18 cellular contexts compared by ENCODE assay signal in genomic region chr13:35780613-35781012, GRCh38.
"Had no signal": no experiment of that assay in that cellular context is flagged by ENCODE, and none has a peak within 500 bp of the region (broad histone marks: within the 10 kb centered on the region; RNA-seq: fewer than 3 reads in every experiment).

No MANE protein-coding gene starts in this region.

- H3K36me3 ChIP-seq: lower lobe of right lung, neutrophil, right atrium auricular region, stomach, tibial artery had no signal

- H3K9me3 ChIP-seq: lower lobe of right lung, neutrophil, right atrium auricular region, stomach, tibial artery had no signal

- H3K4me3 ChIP-seq: dorsolateral prefrontal cortex, lower lobe of right lung, right atrium auricular region, stomach, tibial artery had no signal

- H3K9me3 Mint-ChIP-seq: neural crest cell had no signal

- H3K36me3 Mint-ChIP-seq: natural killer cell; stimulated activated effector memory CD8-positive, alpha-beta T cell treated with anti-CD3 and anti-CD28 coated beads, Interleukin-12 subunit alpha, Interleukin-12 subunit beta, amount 100 ng/mL, for 72 hours; type B pancreatic cell had no signal

- H3K4me3 Mint-ChIP-seq: natural killer cell; neural crest cell; stimulated activated effector memory CD8-positive, alpha-beta T cell treated with anti-CD3 and anti-CD28 coated beads, Interleukin-12 subunit alpha, Interleukin-12 subunit beta, amount 100 ng/mL, for 72 hours; type B pancreatic cell had no signal

- H3K27ac Mint-ChIP-seq: natural killer cell; progenitor cell of endocrine pancreas; stimulated activated effector memory CD8-positive, alpha-beta T cell treated with anti-CD3 and anti-CD28 coated beads, Interleukin-12 subunit alpha, Interleukin-12 subunit beta, amount 100 ng/mL, for 72 hours; type B pancreatic cell had no signal

- H3K27ac ChIP-seq: dorsolateral prefrontal cortex, lower lobe of right lung, neutrophil, parathyroid adenoma, right atrium auricular region, stomach, tibial artery had no signal

- H3K4me1 Mint-ChIP-seq: natural killer cell; neural crest cell; stimulated activated effector memory CD8-positive, alpha-beta T cell treated with anti-CD3 and anti-CD28 coated beads, Interleukin-12 subunit alpha, Interleukin-12 subunit beta, amount 100 ng/mL, for 72 hours had no signal

- H3K27me3 ChIP-seq: dorsolateral prefrontal cortex, neutrophil, right atrium auricular region, tibial artery had no signal

- DNase-seq: dorsolateral prefrontal cortex; effector CD4-positive, alpha-beta T cell; head of caudate nucleus; left ventricle myocardium superior; lower lobe of right lung; natural killer cell; stimulated activated CD4-positive, alpha-beta T cell treated with anti-CD3 and anti-CD28 coated beads, Interleukin-2, amount 100 ng/mL, for 24 hours; stimulated activated CD4-positive, alpha-beta T cell treated with anti-CD3 and anti-CD28 coated beads, Interleukin-4, amount 100 ng/mL, for 24 hours; stimulated activated naive CD4-positive, alpha-beta T cell treated with Interleukin-2 at 50 U/mL for 16 hours; stomach; tibial artery had no signal
